In the genomic region with DNA sequence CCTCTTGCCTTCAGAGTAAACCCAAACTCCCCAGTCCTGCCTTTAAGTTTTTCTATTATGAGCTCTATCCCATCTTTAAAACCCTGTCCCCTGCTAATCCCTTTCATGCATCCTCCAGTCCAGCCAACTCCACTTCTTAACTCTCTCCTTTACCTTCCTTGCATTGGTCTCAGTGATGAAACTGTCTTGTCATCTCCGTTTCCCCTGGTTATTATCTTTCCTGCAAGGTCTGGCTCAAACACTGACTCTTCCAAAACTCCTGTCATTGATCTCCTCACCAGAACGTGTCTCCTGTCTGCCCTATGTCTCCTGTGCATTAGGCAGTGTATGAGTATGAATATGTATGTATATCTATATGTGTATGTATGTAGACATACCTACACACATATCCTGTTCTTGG, we compare ENCODE assay signal across 25 cellular contexts.
"Had no signal": no experiment of that assay in that cellular context is flagged by ENCODE, and none has a peak within 500 bp of the region (broad histone marks: within the 10 kb centered on the region; RNA-seq: fewer than 3 reads in every experiment).

No MANE protein-coding gene starts in this region.

- H3K4me3 ChIP-seq: neural progenitor cell, ovary, psoas muscle, right lobe of liver, sigmoid colon, suprapubic skin, testis, tibial artery, transverse colon, upper lobe of right lung, uterus had no signal

- H3K27me3 ChIP-seq: neural progenitor cell, ovary, right lobe of liver, sigmoid colon, suprapubic skin, testis, tibial artery, transverse colon, upper lobe of right lung, uterus had no signal

- H3K36me3 ChIP-seq: neural progenitor cell, ovary, right lobe of liver, sigmoid colon, suprapubic skin, tibial artery, transverse colon, upper lobe of right lung, uterus had no signal

- H3K4me1 ChIP-seq: psoas muscle, right lobe of liver, sigmoid colon, testis, tibial artery, transverse colon, upper lobe of right lung, uterus had no signal

- H3K9me3 ChIP-seq: right lobe of liver, testis, upper lobe of right lung, uterus had no signal

- ATAC-seq: natural killer cell; psoas muscle; right cardiac atrium; right lobe of liver; stimulated activated memory B cell treated with anti-CD40 and anti-IgM and Interleukin-4, amounts not matched to agents 10 μg/mL and 1 μg/mL and 100 μg/mL, for 72 hours; stimulated activated naive CD8-positive, alpha-beta T cell treated with anti-CD3 and anti-CD28 coated beads, Interleukin-15, amount 100 ng/mL, for 72 hours; stimulated activated naive CD8-positive, alpha-beta T cell treated with anti-CD3 and anti-CD28 coated beads, Interleukin-15, Interleukin-2, amounts not matched to agents 100 U/mL and 50 U/mL, for 24 hours; upper lobe of right lung had no signal

- DNase-seq: natural killer cell; occipital lobe; ovary; posterior cingulate gyrus; psoas muscle; right cardiac atrium; right lobe of liver; sigmoid colon; small intestine; stimulated activated CD4-positive, alpha-beta T cell treated with anti-CD3 and anti-CD28 coated beads, Interleukin-15, amount 100 ng/mL, for 24 hours; stimulated activated CD4-positive, alpha-beta T cell treated with anti-CD3 and anti-CD28 coated beads, Interleukin-4, amount 100 ng/mL, for 1 hour; stimulated activated CD4-positive, alpha-beta T cell treated with anti-CD3 and anti-CD28 coated beads, Interleukin-4, amount 100 ng/mL, for 4 hours; stimulated activated CD8-positive, alpha-beta memory T cell treated with anti-CD3 and anti-CD28 coated beads, Interleukin-4, amount 100 ng/mL, for 48 hours; stimulated activated naive CD4-positive, alpha-beta T cell; stimulated activated naive CD8-positive, alpha-beta T cell treated with anti-CD3 and anti-CD28 coated beads, Interleukin-15, amount 100 ng/mL, for 72 hours; stimulated activated naive CD8-positive, alpha-beta T cell treated with anti-CD3 and anti-CD28 coated beads, Interleukin-15, Interleukin-2, amounts not matched to agents 100 U/mL and 50 U/mL, for 24 hours; substantia nigra; testis; tibial artery; transverse colon; upper lobe of right lung; uterus had no signal
